8 cellular contexts compared by ENCODE assay signal in genomic region chr3:141360888-141361598, GRCh38. TPM values are rescaled to one million over a fixed set of nuclear protein-coding genes. Genes with fewer than 3 reads are reported as not detected.
A peak's percentile ranks its signal among the peaks of the same experiment; 100 is the strongest.
DNase-seq lines count a peak whose midpoint lies in the region; ATAC-seq, FAIRE-seq and TF ChIP-seq lines count a peak whose summit lies in the region.

No MANE protein-coding gene starts in this region.

- H3K36me3 ChIP-seq in BJ (ENCODE audit: control insufficient read depth, insufficient read depth, low read length) (no peaks in the 10 kb centered on the region), NT2/D1 (ENCODE audit: insufficient read depth, insufficient read length, low read length) (no peaks in the 10 kb centered on the region), mammary epithelial cell (ENCODE audit: insufficient read depth, low read length) (no peaks in the 10 kb centered on the region), keratinocyte (ENCODE audit: control insufficient read depth in 2 of 2, extremely low read depth in 1 of 2, insufficient read depth in 2 of 2, low read length in 2 of 2) (no peaks in the 10 kb centered on the region)

- peak; percentile 90 for DNase-seq in BJ (ENCODE audit: low read depth)
- peak; percentile 35 for DNase-seq in NT2/D1 (ENCODE audit: low read depth, low spot score)
- DNase-seq in mammary epithelial cell = peak; percentile 70
- DNase-seq in keratinocyte (ENCODE audit: low read depth, low spot score) = no peak
- no peak for DNase-seq in stimulated activated naive CD8-positive, alpha-beta T cell treated with anti-CD3 and anti-CD28 coated beads, Interleukin-15, Interleukin-2, amounts not matched to agents 100 U/mL and 50 U/mL, for 24 hours

- POLR2A ChIA-PET in BJ (lab: Charles Lee) = interaction anchor here (0.6 to 1.4 kb wide), 3 partner anchors 22 to 95 kb away, joined by 3 to 4 read pairs (median 3); no protein-coding TSS in a partner anchor

- H3K9ac ChIP-seq in NT2/D1 (ENCODE audit: insufficient read length, low read depth) (no peak overlapping the region), mammary epithelial cell (ENCODE audit: insufficient read depth, low read length) (no peak overlapping the region), keratinocyte (ENCODE audit: control insufficient read depth, extremely low read depth, insufficient read depth, low read length) (peak overlapping the region; percentile 35)

- ATAC-seq in GM18502 (IDR thresholded peaks at IDR 0.05; ENCODE audit: poor library complexity, unreplicated experiment) = peak; percentile 70
- ATAC-seq in HG03342 (IDR thresholded peaks at IDR 0.05; ENCODE audit: unreplicated experiment) = peak; percentile 79
- ATAC-seq in stimulated activated naive CD8-positive, alpha-beta T cell treated with anti-CD3 and anti-CD28 coated beads, Interleukin-15, Interleukin-2, amounts not matched to agents 100 U/mL and 50 U/mL, for 24 hours = peak; percentile 36
- ATAC-seq in GM21367 (IDR thresholded peaks at IDR 0.05; ENCODE audit: unreplicated experiment) = no peak

- no TSS peak for BruUV-seq in mammary epithelial cell (replicated peaks; lab: Mats Ljungman, UMichigan)

- TF ChIP-seq CTCF in BJ (IDR thresholded peaks at IDR 0.05; ENCODE audit: insufficient read depth, low read depth, low read length) (peak; percentile 75), mammary epithelial cell (conservative IDR thresholded peaks at IDR 0.05 in 1 of 2, IDR thresholded peaks at IDR 0.05 in 1 of 2; ENCODE audit: extremely low read depth in 1 of 2, insufficient read depth in 1 of 2, low read depth in 1 of 2, low read length in 2 of 2) (peak; percentile 70 to 85), keratinocyte (optimal IDR thresholded peaks at IDR 0.05 in 1 of 3, IDR thresholded peaks at IDR 0.05 in 1 of 3, conservative IDR thresholded peaks at IDR 0.05 in 1 of 3; ENCODE audit: extremely low read depth in 1 of 3, insufficient read depth in 2 of 3, low read length in 3 of 3) (peak; percentile 43 to 79 (median 66))

- in situ Hi-C loops in mammary epithelial cell (cut with MboI; ENCODE audit: low sequenced_read_pairs in 2 of 2) = no loop called here

- H4K20me1 ChIP-seq in mammary epithelial cell (ENCODE audit: insufficient read depth, low read length) = no peaks in the 10 kb centered on the region
- no peaks in the 10 kb centered on the region for H4K20me1 ChIP-seq in keratinocyte (ENCODE audit: control insufficient read depth, extremely low read depth, insufficient read depth, low read length)

- dilution Hi-C loops in mammary epithelial cell (cut with HindIII; ENCODE audit: low sequenced_read_pairs) (no loop called here), keratinocyte (cut with MboI; ENCODE audit: extremely low pct_ligation_motif_present, low sequenced_read_pairs) (no loop called here)

- intact Hi-C loops in mammary epithelial cell (cut with micrococcal nuclease) = loop anchor here (1.0 to 10.0 kb wide), 4 partner anchors 50 to 194 kb away; no protein-coding TSS in a partner anchor

- H3K27ac ChIP-seq in mammary epithelial cell (ENCODE audit: insufficient read depth, low read depth, low read length) = no peak overlapping the region
- H3K27ac ChIP-seq in keratinocyte (ENCODE audit: control insufficient read depth, insufficient read depth, low read length) = peak overlapping the region; percentile 30

- H2AFZ ChIP-seq in mammary epithelial cell (ENCODE audit: low read depth, low read length) (peak overlapping the region; percentile 78), keratinocyte (ENCODE audit: control insufficient read depth, low read length) (peak overlapping the region; percentile 78)

- no peak overlapping the region for H3K4me3 ChIP-seq in BJ (ENCODE audit: low read depth, low read length)
- no peak overlapping the region for H3K4me3 ChIP-seq in NT2/D1 (ENCODE audit: insufficient read length, low read depth)
- peak overlapping the region in 1 of 3 experiments; percentile 17 for H3K4me3 ChIP-seq in mammary epithelial cell (replicated peaks in 1 of 3; ENCODE audit: insufficient read depth in 1 of 3, low read depth in 2 of 3, low read length in 3 of 3)
- peak overlapping the region in 2 of 3 experiments; percentile 31 to 41 for H3K4me3 ChIP-seq in keratinocyte (ENCODE audit: control insufficient read depth in 2 of 3, extremely low read depth in 1 of 3, insufficient read depth in 2 of 3, low read depth in 1 of 3, low read length in 3 of 3)

- H3K79me2 ChIP-seq in mammary epithelial cell (ENCODE audit: insufficient read depth, low read length) (no peaks in the 10 kb centered on the region), keratinocyte (ENCODE audit: control insufficient read depth, insufficient read depth, low read length) (no peaks in the 10 kb centered on the region)

- H3K9me3 ChIP-seq in NT2/D1 (ENCODE audit: insufficient read depth, low read length) (peaks cover 18% of the 10 kb centered on the region), mammary epithelial cell (replicated peaks; ENCODE audit: insufficient read depth, low read length) (no peaks in the 10 kb centered on the region), keratinocyte (ENCODE audit: control insufficient read depth, low read depth, low read length) (no peaks in the 10 kb centered on the region)

- H3K27me3 ChIP-seq in BJ (ENCODE audit: control insufficient read depth, insufficient read depth, low read length) = no peaks in the 10 kb centered on the region
- H3K27me3 ChIP-seq in NT2/D1 (ENCODE audit: insufficient read depth, insufficient read length) = no peaks in the 10 kb centered on the region
- no peaks in the 10 kb centered on the region for H3K27me3 ChIP-seq in mammary epithelial cell (ENCODE audit: insufficient read depth, low read length)
- H3K27me3 ChIP-seq in keratinocyte (ENCODE audit: control insufficient read depth, extremely low read depth, insufficient read depth, low read length) = no peaks in the 10 kb centered on the region

- H3K4me1 ChIP-seq in NT2/D1 (ENCODE audit: insufficient read depth, insufficient read length) = no peaks in the 10 kb centered on the region
- peaks cover 25% of the 10 kb centered on the region for H3K4me1 ChIP-seq in mammary epithelial cell (ENCODE audit: insufficient read depth, low read length)
- peaks cover 20% of the 10 kb centered on the region for H3K4me1 ChIP-seq in keratinocyte (ENCODE audit: control insufficient read depth, extremely low read depth, insufficient read depth, low read length)

- peak; percentile 49 for FAIRE-seq in keratinocyte (lab: Jason Lieb, UNC)

- CTCF ChIA-PET in BJ (lab: Yijun Ruan, JAX) (interaction anchor here (0.6 to 5.5 kb wide), 34 partner anchors 9 to 236 kb away, joined by 3 to 70 read pairs (median 6); no protein-coding TSS in a partner anchor), mammary epithelial cell (lab: Charles Lee; ENCODE audit: low non-redundant PET) (interaction anchor here (0.5 to 1.0 kb wide), 5 partner anchors 49 to 96 kb away, joined by 3 to 6 read pairs (median 3); no protein-coding TSS in a partner anchor)

- 25% methylated on average over 6 of the region's 6 CpGs for WGBS in mammary epithelial cell (ENCODE audit: low coverage, missing lambda C conversion rate)

- H3K9me1 ChIP-seq in keratinocyte (ENCODE audit: control insufficient read depth, extremely low read depth, insufficient read depth, low read length) = no peaks in the 10 kb centered on the region

- H3K4me2 ChIP-seq in mammary epithelial cell (ENCODE audit: insufficient read depth, low read depth, low read length) (peak overlapping the region; percentile 46), keratinocyte (ENCODE audit: control insufficient read depth, extremely low read depth, insufficient read depth, low read depth, low read length) (peak overlapping the region; percentile 76)

RNA-seq across cellular contexts. Expression of gene ZBTB38, which starts 7.3 kb away (rescaled TPM):
- polyA plus RNA-seq in BJ (2011; rRNA removed) (62.0 and 77.4 TPM in 2 replicates), mammary epithelial cell (33.8 TPM), keratinocyte (17.9 to 41.1 TPM (median 34.9 TPM) in 3 replicates)
- 92.7 and 105 TPM in 2 replicates for polyA minus RNA-seq in BJ (2011; rRNA and poly(A)+ RNA removed)
- 100 to 1,000 TPM in 1 of 2 donors, 10 to 100 TPM in 1; 64.7 to 110 TPM for total RNA-seq in mammary epithelial cell
- polyA minus RNA-seq in mammary epithelial cell (57.1 TPM), keratinocyte (45.2 to 76.7 TPM (median 75.1 TPM) in 3 replicates)
- 24.1 TPM for polyA plus RNA-seq in keratinocyte (2011; ENCODE audit: low read depth)
- polyA plus RNA-seq in keratinocyte (2011; cell fraction: cytosol; rRNA removed) = 15.0 and 25.8 TPM in 2 replicates
- polyA plus RNA-seq in keratinocyte (2011; cell fraction: nucleus; rRNA removed) = 36.8 and 40.9 TPM in 2 replicates
- 19.3 and 38.7 TPM in 2 replicates for polyA plus RNA-seq in keratinocyte (2012; ENCODE audit: low replicate concordance)
- 38.2 TPM for polyA minus RNA-seq in keratinocyte (2011; cell fraction: cytosol; rRNA and poly(A)+ RNA removed)
- 59.4 and 96.9 TPM in 2 replicates for polyA minus RNA-seq in keratinocyte (2011; cell fraction: nucleus; rRNA and poly(A)+ RNA removed)

Comparison
In these comparisons a context has a peak if more than half of its experiments do, and no peak if none do; other contexts are left out.
1. DNase-seq: peak in BJ (single experiment), NT2/D1 (single experiment) and mammary epithelial cell (single experiment); none in keratinocyte (single experiment) and stimulated activated naive CD8-positive, alpha-beta T cell treated with anti-CD3 and anti-CD28 coated beads, Interleukin-15, Interleukin-2, amounts not matched to agents 100 U/mL and 50 U/mL, for 24 hours (single experiment).
2. H3K4me3 ChIP-seq: peak in keratinocyte (2 of 3); none in BJ (single experiment) and NT2/D1 (single experiment).
3. Peak in every context shown above with its lines, with median percentiles within 50 percentile points of each other: CTCF ChIP-seq.